In genomic region chr6:18533793-18534192, GRCh38 we compare ENCODE assay signal across 18 cellular contexts.
DNase-seq lines count a peak whose midpoint lies in the region; ATAC-seq and TF ChIP-seq lines count a peak whose summit lies in the region.
"Had no signal": no experiment of that assay in that cellular context is flagged by ENCODE, and none has a peak within 500 bp of the region (broad histone marks: within the 10 kb centered on the region; RNA-seq: fewer than 3 reads in every experiment).

No MANE protein-coding gene starts in this region.

- H3K9me3 ChIP-seq in HEK293 (ENCODE audit: control insufficient read depth, insufficient read depth, low read depth, low read length) (no peaks in the 10 kb centered on the region), upper lobe of right lung (no peaks in the 10 kb centered on the region), uterus (no peaks in the 10 kb centered on the region)
- H3K9me3 ChIP-seq: A549, SJCRH30 had no signal

- no peaks in the 10 kb centered on the region for H3K36me3 ChIP-seq in HEK293 (ENCODE audit: control insufficient read depth in 2 of 2, insufficient read depth in 1 of 2, low read length in 2 of 2)
- H3K36me3 ChIP-seq in upper lobe of right lung, result no peaks in the 10 kb centered on the region
- H3K36me3 ChIP-seq in uterus, result no peaks in the 10 kb centered on the region
- H3K36me3 ChIP-seq: SJCRH30 had no signal

- H3K27me3 ChIP-seq in upper lobe of right lung (no peaks in the 10 kb centered on the region), uterus (no peaks in the 10 kb centered on the region)
- H3K27me3 ChIP-seq: SJCRH30 had no signal

- H3K4me1 ChIP-seq in HEK293 (ENCODE audit: control insufficient read depth, insufficient read depth, low read length) (no peaks in the 10 kb centered on the region), upper lobe of right lung (no peaks in the 10 kb centered on the region), uterus (no peaks in the 10 kb centered on the region)
- H3K4me1 ChIP-seq: A549, SJCRH30 had no signal

- TF ChIP-seq POLR2A in uterus (IDR thresholded peaks at IDR 0.05), result no peak

- peak; percentile 17 for DNase-seq in glomerular visceral epithelial cell (ENCODE audit: extremely low spot score)
- DNase-seq in left kidney (ENCODE audit: low read depth, low spot score), result peak; percentile 53
- DNase-seq in upper lobe of right lung, result no peak
- DNase-seq in mucosa of gallbladder (ENCODE audit: low spot score), result no peak
- DNase-seq in uterus, result no peak
- DNase-seq in NCI-H1436 treated with DMSO at 0.1 percent for 48 hours (lab: John Stamatoyannopoulos, UW), result no peak
- DNase-seq: DMS53, KBM-7, NCI-H1092, NCI-H1436, NCI-H1930, NCI-H2227 treated with DMSO at 0.1 percent for 48 hours, NCI-H510A treated with DMSO at 0.1 percent for 48 hours, NCI-H82, SJCRH30 had no signal

- TF ChIP-seq CTCF in HEK293 (tag by site-specific recombination; IDR thresholded peaks at IDR 0.05) (no peak), upper lobe of right lung (IDR thresholded peaks at IDR 0.05) (no peak), uterus (IDR thresholded peaks at IDR 0.05) (no peak)

- intact Hi-C loops in upper lobe of right lung (cut with DNase I), result no loop called here
- intact Hi-C loops in uterus (cut with DNase I; ENCODE audit: low total_unique reads), result no loop called here

- ATAC-seq in upper lobe of right lung, result peak; percentile 58
- ATAC-seq: A549, HepG2 had no signal

- H3K4me3 ChIP-seq in HEK293 (ENCODE audit: low read depth, low read length) (no peak overlapping the region), upper lobe of right lung (no peak overlapping the region), uterus (no peak overlapping the region)
- H3K4me3 ChIP-seq: A549, SJCRH30 had no signal

- no peak overlapping the region for H3K27ac ChIP-seq in HEK293 (ENCODE audit: extremely low read depth, low read depth, low read length)
- H3K27ac ChIP-seq in upper lobe of right lung, result no peak overlapping the region
- no peak overlapping the region for H3K27ac ChIP-seq in uterus
- H3K27ac ChIP-seq: A549, SJCRH30 had no signal

- CTCF ChIA-PET in HEK293 (lab: Yijun Ruan, JAX), result interaction anchor here (0.6 kb wide), 1 partner anchor 352 kb away, joined by 4 read pairs; no protein-coding TSS in a partner anchor

- POLR2A ChIA-PET in HEK293 (lab: Yijun Ruan, JAX), result no interaction called here

TF ChIP-seq in HEK293, 187 proteins besides CTCF, POLR2A, EP300 and RAD21:
- TF ChIP-seq ZNF514 (tag by site-specific recombination; IDR thresholded peaks at IDR 0.05) (no peak), KLF1 (tag by site-specific recombination; IDR thresholded peaks at IDR 0.05) (peak; percentile 61)

Comparison
In these comparisons a context has a peak if more than half of its experiments do, and no peak if none do; other contexts are left out.
1. DNase-seq: peak in glomerular visceral epithelial cell (single experiment) and left kidney (single experiment); none in upper lobe of right lung (single experiment), mucosa of gallbladder (single experiment), uterus (0 of 2) and NCI-H1436 treated with DMSO at 0.1 percent for 48 hours (single experiment).